In genomic region chr7:100894860-100895700, GRCh38 we compare ENCODE assay signal across 8 cellular contexts. TPM values are rescaled to one million over a fixed set of nuclear protein-coding genes. Genes with fewer than 3 reads are reported as not detected.
A peak's percentile ranks its signal among the peaks of the same experiment; 100 is the strongest.
DNase-seq lines count a peak whose midpoint lies in the region; ATAC-seq, FAIRE-seq and TF ChIP-seq lines count a peak whose summit lies in the region.

No MANE protein-coding gene starts in this region.

- no peaks in the 10 kb centered on the region for H3K36me3 ChIP-seq in SK-N-MC (ENCODE audit: insufficient read depth, low read length)
- H3K36me3 ChIP-seq in brain microvascular endothelial cell (replicated peaks): no peaks in the 10 kb centered on the region
- no peaks in the 10 kb centered on the region for H3K36me3 ChIP-seq in keratinocyte (ENCODE audit: control insufficient read depth in 2 of 2, extremely low read depth in 1 of 2, insufficient read depth in 2 of 2, low read length in 2 of 2)

- H3K4me3 ChIP-seq in SK-N-MC: peak overlapping the region; percentile 77
- H3K4me3 ChIP-seq in brain microvascular endothelial cell (ENCODE audit: low read depth, low read length): peak overlapping the region; percentile 44
- H3K4me3 ChIP-seq in keratinocyte (ENCODE audit: control insufficient read depth in 2 of 3, extremely low read depth in 1 of 3, insufficient read depth in 2 of 3, low read depth in 1 of 3, low read length in 3 of 3): peak overlapping the region; percentile 31 to 57 (median 43)

- TF ChIP-seq CTCF in brain microvascular endothelial cell (IDR thresholded peaks at IDR 0.05; ENCODE audit: low read depth, low read length, missing control alignments) (peak; percentile 81), keratinocyte (optimal IDR thresholded peaks at IDR 0.05 in 1 of 3, IDR thresholded peaks at IDR 0.05 in 1 of 3, conservative IDR thresholded peaks at IDR 0.05 in 1 of 3; ENCODE audit: extremely low read depth in 1 of 3, insufficient read depth in 2 of 3, low read length in 3 of 3) (peak in 1 of 3 experiments; percentile 91)

- no peak overlapping the region for H3K9ac ChIP-seq in SK-N-MC (ENCODE audit: insufficient read length)
- no peak overlapping the region for H3K9ac ChIP-seq in keratinocyte (ENCODE audit: control insufficient read depth, extremely low read depth, insufficient read depth, low read length)

- dilution Hi-C loops in keratinocyte (cut with MboI; ENCODE audit: extremely low pct_ligation_motif_present, low sequenced_read_pairs): no loop called here

- ATAC-seq in HG02623 (IDR thresholded peaks at IDR 0.05; ENCODE audit: unreplicated experiment): no peak

- no peak overlapping the region for H3K27ac ChIP-seq in SK-N-MC
- H3K27ac ChIP-seq in brain microvascular endothelial cell: no peak overlapping the region
- H3K27ac ChIP-seq in keratinocyte (ENCODE audit: control insufficient read depth, insufficient read depth, low read length): no peak overlapping the region

- no peaks in the 10 kb centered on the region for H3K9me3 ChIP-seq in SK-N-MC (ENCODE audit: low read depth, low read length)
- H3K9me3 ChIP-seq in keratinocyte (ENCODE audit: control insufficient read depth, low read depth, low read length): no peaks in the 10 kb centered on the region

- no peak overlapping the region for H2AFZ ChIP-seq in keratinocyte (ENCODE audit: control insufficient read depth, low read length)

- in situ Hi-C loops in brain microvascular endothelial cell (cut with HindIII; ENCODE audit: low pct_ligation_motif_present, low sequenced_read_pairs): no loop called here

- H3K9me1 ChIP-seq in keratinocyte (ENCODE audit: control insufficient read depth, extremely low read depth, insufficient read depth, low read length): no peaks in the 10 kb centered on the region

- H4K20me1 ChIP-seq in keratinocyte (ENCODE audit: control insufficient read depth, extremely low read depth, insufficient read depth, low read length): no peaks in the 10 kb centered on the region

- no peaks in the 10 kb centered on the region for H3K79me2 ChIP-seq in keratinocyte (ENCODE audit: control insufficient read depth, insufficient read depth, low read length)

- DNase-seq in NCI-H82 (lab: John Stamatoyannopoulos, UW): peak; percentile 72
- no peak for DNase-seq in NCI-H82 treated with DMSO at 0.1 percent for 48 hours (lab: John Stamatoyannopoulos, UW; ENCODE audit: unreplicated experiment)
- no peak for DNase-seq in SK-N-MC (ENCODE audit: low read depth, low spot score)
- DNase-seq in brain microvascular endothelial cell: no peak
- no peak for DNase-seq in keratinocyte (ENCODE audit: low read depth, low spot score)
- DNase-seq in stimulated activated CD4-positive, alpha-beta T cell treated with anti-CD3 and anti-CD28 coated beads, Interleukin-4, amount 100 ng/mL, for 1 hour: peak; percentile 69
- no peak for DNase-seq in SW480 (ENCODE audit: low spot score)

- H3K4me1 ChIP-seq in keratinocyte (ENCODE audit: control insufficient read depth, extremely low read depth, insufficient read depth, low read length): peaks cover 26% of the 10 kb centered on the region

- H3K4me2 ChIP-seq in keratinocyte (ENCODE audit: control insufficient read depth, extremely low read depth, insufficient read depth, low read depth, low read length): peak overlapping the region; percentile 69

- FAIRE-seq in keratinocyte (lab: Jason Lieb, UNC): no peak

- H3K27me3 ChIP-seq in brain microvascular endothelial cell (replicated peaks) (peaks cover 15% of the 10 kb centered on the region), keratinocyte (ENCODE audit: control insufficient read depth, extremely low read depth, insufficient read depth, low read length) (peaks cover 39% of the 10 kb centered on the region)

RNA-seq across cellular contexts. Expression of gene ACHE, which starts 0.6 kb away (rescaled TPM):
- polyA plus RNA-seq in keratinocyte: 0.07 to 0.30 TPM (median 0.20 TPM) in 3 replicates
- polyA plus RNA-seq in keratinocyte (2011; ENCODE audit: low read depth): 0.21 TPM
- polyA plus RNA-seq in keratinocyte (2011; cell fraction: cytosol; rRNA removed): 0.02 and 0.10 TPM in 2 replicates
- 1.3 and 1.6 TPM in 2 replicates for polyA plus RNA-seq in keratinocyte (2011; cell fraction: nucleus; rRNA removed)
- polyA plus RNA-seq in keratinocyte (2012; ENCODE audit: low replicate concordance): 0.14 and 0.42 TPM in 2 replicates
- polyA minus RNA-seq in keratinocyte: 0.46 TPM in 1 of 3 replicates, not detected in the others
- polyA minus RNA-seq in keratinocyte (2011; cell fraction: cytosol; rRNA and poly(A)+ RNA removed): not detected
- polyA minus RNA-seq in keratinocyte (2011; cell fraction: nucleus; rRNA and poly(A)+ RNA removed): 0.42 and 0.70 TPM in 2 replicates

RNA-seq across cellular contexts. Expression of gene UFSP1, which starts 5.6 kb away (rescaled TPM):
- polyA plus RNA-seq in keratinocyte: 1.0 to 1.4 TPM (median 1.2 TPM) in 3 replicates
- polyA plus RNA-seq in keratinocyte (2011; ENCODE audit: low read depth): not detected
- polyA plus RNA-seq in keratinocyte (2011; cell fraction: cytosol; rRNA removed): 0.34 and 1.1 TPM in 2 replicates
- 0.93 and 1.3 TPM in 2 replicates for polyA plus RNA-seq in keratinocyte (2011; cell fraction: nucleus; rRNA removed)
- 1.5 and 2.4 TPM in 2 replicates for polyA plus RNA-seq in keratinocyte (2012; ENCODE audit: low replicate concordance)
- polyA minus RNA-seq in keratinocyte: 0.93 to 2.0 TPM (median 1.4 TPM) in 3 replicates
- 2.1 TPM for polyA minus RNA-seq in keratinocyte (2011; cell fraction: cytosol; rRNA and poly(A)+ RNA removed)
- 0.62 and 0.95 TPM in 2 replicates for polyA minus RNA-seq in keratinocyte (2011; cell fraction: nucleus; rRNA and poly(A)+ RNA removed)

RNA-seq across cellular contexts. Expression of gene SRRT, which starts 20.2 kb away (rescaled TPM):
- 23.1 to 54.5 TPM (median 42.2 TPM) in 3 replicates for polyA plus RNA-seq in keratinocyte
- polyA plus RNA-seq in keratinocyte (2011; ENCODE audit: low read depth): 67.3 TPM
- polyA plus RNA-seq in keratinocyte (2011; cell fraction: cytosol; rRNA removed): 17.4 and 30.9 TPM in 2 replicates
- 108 and 127 TPM in 2 replicates for polyA plus RNA-seq in keratinocyte (2011; cell fraction: nucleus; rRNA removed)
- polyA plus RNA-seq in keratinocyte (2012; ENCODE audit: low replicate concordance): 43.4 and 83.7 TPM in 2 replicates
- polyA minus RNA-seq in keratinocyte: 13.9 to 112 TPM (median 41.6 TPM) in 3 replicates
- polyA minus RNA-seq in keratinocyte (2011; cell fraction: cytosol; rRNA and poly(A)+ RNA removed): 65.6 TPM
- 35.8 and 36.7 TPM in 2 replicates for polyA minus RNA-seq in keratinocyte (2011; cell fraction: nucleus; rRNA and poly(A)+ RNA removed)

RNA-seq across cellular contexts. Expression of gene TRIP6, which starts 27.9 kb away (rescaled TPM):
- 83.8 to 106 TPM (median 93.7 TPM) in 3 replicates for polyA plus RNA-seq in keratinocyte
- polyA plus RNA-seq in keratinocyte (2011; ENCODE audit: low read depth): 56.4 TPM
- 39.7 and 76.9 TPM in 2 replicates for polyA plus RNA-seq in keratinocyte (2011; cell fraction: cytosol; rRNA removed)
- polyA plus RNA-seq in keratinocyte (2011; cell fraction: nucleus; rRNA removed): 93.1 and 96.4 TPM in 2 replicates
- 62.1 and 119 TPM in 2 replicates for polyA plus RNA-seq in keratinocyte (2012; ENCODE audit: low replicate concordance)
- 46.0 to 59.9 TPM (median 59.1 TPM) in 3 replicates for polyA minus RNA-seq in keratinocyte
- 103 TPM for polyA minus RNA-seq in keratinocyte (2011; cell fraction: cytosol; rRNA and poly(A)+ RNA removed)
- polyA minus RNA-seq in keratinocyte (2011; cell fraction: nucleus; rRNA and poly(A)+ RNA removed): 37.5 and 40.5 TPM in 2 replicates

RNA-seq across cellular contexts. Expression of gene SLC12A9, which starts 42.6 kb away (rescaled TPM):
- 14.5 to 24.9 TPM (median 19.8 TPM) in 3 replicates for polyA plus RNA-seq in keratinocyte
- polyA plus RNA-seq in keratinocyte (2011; ENCODE audit: low read depth): 2.7 TPM
- 3.7 and 8.3 TPM in 2 replicates for polyA plus RNA-seq in keratinocyte (2011; cell fraction: cytosol; rRNA removed)
- polyA plus RNA-seq in keratinocyte (2011; cell fraction: nucleus; rRNA removed): 55.8 and 64.8 TPM in 2 replicates
- 10.5 and 21.0 TPM in 2 replicates for polyA plus RNA-seq in keratinocyte (2012; ENCODE audit: low replicate concordance)
- 21.7 to 43.2 TPM (median 31.8 TPM) in 3 replicates for polyA minus RNA-seq in keratinocyte
- 13.6 TPM for polyA minus RNA-seq in keratinocyte (2011; cell fraction: cytosol; rRNA and poly(A)+ RNA removed)
- 30.8 and 32.0 TPM in 2 replicates for polyA minus RNA-seq in keratinocyte (2011; cell fraction: nucleus; rRNA and poly(A)+ RNA removed)

Comparison
In these comparisons a context has a peak if more than half of its experiments do, and no peak if none do; other contexts are left out.
1. DNase-seq: peak in NCI-H82 (single experiment) and stimulated activated CD4-positive, alpha-beta T cell treated with anti-CD3 and anti-CD28 coated beads, Interleukin-4, amount 100 ng/mL, for 1 hour (single experiment); none in NCI-H82 treated with DMSO at 0.1 percent for 48 hours (single experiment), SK-N-MC (single experiment), brain microvascular endothelial cell (single experiment), keratinocyte (single experiment) and SW480 (single experiment).
2. Peak in every context shown above with its lines, with median percentiles within 50 percentile points of each other: H3K4me3 ChIP-seq.